In the genomic region with DNA sequence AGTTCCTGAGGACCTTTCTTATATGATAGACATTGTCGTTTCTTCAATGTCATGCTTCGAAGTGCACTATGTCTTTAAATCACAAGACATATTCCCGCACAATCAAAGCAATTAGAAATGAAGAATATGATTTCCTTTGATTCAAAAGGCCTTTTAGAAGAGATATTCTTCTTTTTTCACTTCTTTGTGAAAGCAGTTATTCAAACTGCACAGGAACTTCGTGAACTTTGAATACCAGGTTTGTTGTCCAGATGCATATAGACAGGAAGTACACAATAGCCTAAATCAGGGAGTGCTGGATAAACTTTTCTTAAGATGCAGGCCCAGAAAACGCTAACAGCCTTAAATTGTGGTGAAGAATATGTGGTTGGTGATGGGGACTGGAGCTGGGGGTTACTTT, we compare ENCODE assay signal across 22 cellular contexts.
"Had no signal": no experiment of that assay in that cellular context is flagged by ENCODE, and none has a peak within 500 bp of the region (broad histone marks: within the 10 kb centered on the region; RNA-seq: fewer than 3 reads in every experiment).

No MANE protein-coding gene starts in this region.

- ATAC-seq: SK-N-SH treated with all-trans-retinoic acid at 6 μM for 48 hours had no signal

- H3K9me3 ChIP-seq: MG63 had no signal

- DNase-seq: Karpas-422, KBM-7, MG63, NCI-H1092, NCI-H1105 treated with DMSO at 0.1 percent for 48 hours, NCI-H1417 treated with DMSO at 0.1 percent for 48 hours, NCI-H146, NCI-H1694 treated with DMSO at 0.1 percent for 48 hours, NCI-H1930, NCI-H2081, NCI-H2171, NCI-H226, NCI-H446, NCI-H510A, NCI-H524 treated with DMSO at 0.1 percent for 48 hours, NCI-H69, NCI-H774, Right ventricle myocardium superior, RPMI8226, SIG-M5 had no signal

- FAIRE-seq: RCC 7860 had no signal

- H3K36me3 ChIP-seq: MG63 had no signal

- H3K27me3 ChIP-seq: MG63 had no signal

- H3K4me3 ChIP-seq: MG63 had no signal
